Comparison of ENCODE assay signal across 9 cellular contexts in the genomic region with DNA sequence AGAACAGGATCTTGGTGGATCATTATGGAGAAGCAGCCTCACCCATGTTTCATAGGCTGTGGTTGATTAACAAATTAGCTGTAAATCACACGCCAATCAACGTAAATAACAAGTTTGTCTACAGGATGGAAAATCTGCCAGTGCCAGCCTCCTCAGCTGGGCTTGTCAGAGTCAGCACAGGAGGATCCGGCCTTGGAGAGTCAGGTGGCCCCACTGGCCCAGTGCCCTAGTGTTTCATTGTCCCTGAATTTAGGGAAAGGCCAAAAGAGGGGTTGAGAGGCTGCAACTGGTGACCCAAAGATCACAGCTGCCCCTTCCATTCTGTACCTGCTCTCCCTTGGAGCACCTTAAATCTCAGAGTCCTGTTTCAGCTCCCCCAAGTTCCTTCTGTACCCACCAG. TPM values are rescaled to one million over a fixed set of nuclear protein-coding genes. Genes with fewer than 3 reads are reported as not detected.
"Had no signal": no experiment of that assay in that cellular context is flagged by ENCODE, and none has a peak within 500 bp of the region (broad histone marks: within the 10 kb centered on the region; RNA-seq: fewer than 3 reads in every experiment).

No MANE protein-coding gene starts in this region.

- H3K36me3 Mint-ChIP-seq: IgD-negative memory B cell had no signal

- H3K4me2 ChIP-seq: GM23338 had no signal

- H3K4me1 ChIP-seq: HAP-1 had no signal

- H3K27ac ChIP-seq: HL-60 had no signal

- H3K4me3 ChIP-seq: GM23338, HAP-1 had no signal

- H2AFZ ChIP-seq: GM23338 had no signal

- DNase-seq: H7, HFFc6 had no signal

- H3K4me3 Mint-ChIP-seq: GM23338, HFFc6, IgD-negative memory B cell had no signal

- FAIRE-seq: HepG2 had no signal

- H3K9me3 ChIP-seq: HAP-1 had no signal

- H3K36me3 ChIP-seq: HAP-1 had no signal

- ATAC-seq: GM23338, HCT116 had no signal

- H3K9me3 Mint-ChIP-seq: GM23338, HFFc6, IgD-negative memory B cell had no signal

RNA-seq across cellular contexts. Expression of a gene that starts 42.4 kb away (rescaled TPM):
- total RNA-seq: HT1080 had no signal
- polyA plus RNA-seq: GM23338, IgD-negative memory B cell had no signal
